8 cellular contexts compared by ENCODE assay signal in genomic region chr11:128716661-128717210, GRCh38. TPM values are rescaled to one million over a fixed set of nuclear protein-coding genes. Genes with fewer than 3 reads are reported as not detected.
A peak's percentile ranks its signal among the peaks of the same experiment; 100 is the strongest.
DNase-seq lines count a peak whose midpoint lies in the region; TF ChIP-seq lines count a peak whose summit lies in the region.

No MANE protein-coding gene starts in this region.

- CTCF ChIA-PET in HEK293T (lab: Yijun Ruan, JAX): no interaction called here

- POLR2A ChIA-PET in HEK293T (lab: Yijun Ruan, JAX): no interaction called here

- no peaks in the 10 kb centered on the region for H3K27me3 ChIP-seq in mucosa of rectum (ENCODE audit: control insufficient read depth in 2 of 2, insufficient read depth in 2 of 2, low read length in 2 of 2)

- DNase-seq in EL (peak; percentile 59), amniotic epithelial cell (ENCODE audit: low read depth) (peak; percentile 88), 8988T (no peak), lower leg skin (ENCODE audit: low spot score in 2 of 2) (no peak), HEK293T (ENCODE audit: extremely low spot score) (no peak), NCI-H1436 treated with DMSO at 0.1 percent for 48 hours (lab: John Stamatoyannopoulos, UW) (no peak)
- peak; percentile 94 for DNase-seq in Jurkat, Clone E6-1 (ENCODE audit: low read depth, low spot score)

- no peaks in the 10 kb centered on the region for H3K9me3 ChIP-seq in mucosa of rectum (ENCODE audit: control insufficient read depth in 2 of 2, low read length in 2 of 2)

- TF ChIP-seq POLR2A in lower leg skin (IDR thresholded peaks at IDR 0.05): no peak

- no peak for TF ChIP-seq CTCF in lower leg skin (IDR thresholded peaks at IDR 0.05)

- 64 to 82% methylated on average over 8 of the region's 8 CpGs for WGBS in lower leg skin, 2 donors

- peak overlapping the region; percentile 52 for H3K4me3 ChIP-seq in Jurkat, Clone E6-1 (ENCODE audit: low read length)
- H3K4me3 ChIP-seq in mucosa of rectum (ENCODE audit: low read length in 2 of 2) (peak overlapping the region in 1 of 2 donors; percentile 14), lower leg skin (ENCODE audit: low read depth, poor library complexity, severe bottlenecking) (no peak overlapping the region)

- peaks cover 20 to 24% of the 10 kb centered on the region in 2 donors for H3K4me1 ChIP-seq in mucosa of rectum (ENCODE audit: control insufficient read depth in 2 of 2, insufficient read depth in 2 of 2, low read length in 2 of 2)

- H3K9ac ChIP-seq in mucosa of rectum (ENCODE audit: low read depth in 1 of 2, low read length in 2 of 2): no peak overlapping the region

- H3K27ac ChIP-seq in mucosa of rectum (ENCODE audit: low read depth in 2 of 2, low read length in 2 of 2): peak overlapping the region; percentile 50 to 84

- intact Hi-C loops in lower leg skin (cut with DNase I; ENCODE audit: low total_unique reads): no loop called here

- no peaks in the 10 kb centered on the region for H3K36me3 ChIP-seq in mucosa of rectum (ENCODE audit: control insufficient read depth in 2 of 2, insufficient read depth in 2 of 2, low read length in 2 of 2)

TF ChIP-seq in HEK293T, 16 proteins besides CTCF, POLR2A, EP300 and RAD21:
- TF ChIP-seq SUZ12 (IDR thresholded peaks at IDR 0.05) (no peak), CTBP1 (IDR thresholded peaks at IDR 0.05; ENCODE audit: borderline replicate concordance) (no peak), BHLHE40 (IDR thresholded peaks at IDR 0.05; ENCODE audit: borderline replicate concordance) (no peak), TARDBP (IDR thresholded peaks at IDR 0.05) (no peak)

RNA-seq across cellular contexts. Expression of gene FLI1, which starts 22.9 kb away (rescaled TPM):
- 61.1 TPM for polyA plus RNA-seq in Jurkat, Clone E6-1 (2012; ENCODE audit: insufficient read depth, insufficient read length)
- 10 to 100 TPM in 1 of 4 donors, 1 to 10 TPM in 3; 3.8 to 16.5 (median 6.8) TPM for total RNA-seq in lower leg skin

Comparison
In these comparisons a context has a peak if more than half of its experiments do, and no peak if none do; other contexts are left out.
1. DNase-seq: peak in EL (single experiment), Jurkat, Clone E6-1 (single experiment) and amniotic epithelial cell (single experiment); none in 8988T (single experiment), lower leg skin (0 of 2), HEK293T (single experiment) and NCI-H1436 treated with DMSO at 0.1 percent for 48 hours (single experiment).